In the genomic region with DNA sequence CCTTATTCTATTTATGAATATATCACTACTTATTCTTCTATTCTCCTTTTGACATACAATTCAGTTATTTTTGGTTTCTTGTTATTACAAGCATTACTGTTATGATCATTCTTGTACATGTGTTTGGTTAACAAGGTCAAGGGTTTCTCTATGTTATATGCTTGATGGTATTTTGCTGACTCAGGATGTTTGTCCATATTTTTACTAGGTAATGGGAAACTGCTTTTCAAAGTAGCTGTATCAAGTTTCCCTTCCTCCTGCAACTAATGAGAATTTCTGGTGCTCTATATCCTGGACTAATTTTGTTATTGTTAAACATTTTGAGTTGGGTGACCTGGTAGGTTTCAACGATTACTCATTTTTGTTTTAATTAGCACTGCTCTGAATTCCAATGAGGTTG, we compare ENCODE assay signal across 16 cellular contexts.
"Had no signal": no experiment of that assay in that cellular context is flagged by ENCODE, and none has a peak within 500 bp of the region (broad histone marks: within the 10 kb centered on the region; RNA-seq: fewer than 3 reads in every experiment).

No MANE protein-coding gene starts in this region.

- H3K4me3 Mint-ChIP-seq: activated CD4-positive, alpha-beta T cell treated with anti-CD3 and anti-CD28 coated beads, Interleukin-2, amount 10 ng/mL, durations not matched to agents 24 days and 14 days; activated CD8-positive, alpha-beta T cell treated with anti-CD3 and anti-CD28 coated beads, Interleukin-2, amount 10 ng/mL, durations not matched to agents 7 days and 5 days; activated naive CD8-positive, alpha-beta T cell treated with anti-CD3 and anti-CD28 coated beads for 36 hours; dendritic cell treated with granulocyte-macrophage colony-stimulating factor and Interleukin-4, amounts not matched to agents 40 ng/mL and 50 ng/mL, for 4 days; naive thymus-derived CD4-positive, alpha-beta T cell; type B pancreatic cell had no signal

- H3K36me3 Mint-ChIP-seq: activated naive CD8-positive, alpha-beta T cell treated with anti-CD3 and anti-CD28 coated beads for 36 hours; naive thymus-derived CD4-positive, alpha-beta T cell; type B pancreatic cell had no signal

- H3K4me1 Mint-ChIP-seq: activated CD4-positive, alpha-beta T cell treated with anti-CD3 and anti-CD28 coated beads, Interleukin-2, amount 10 ng/mL, durations not matched to agents 24 days and 14 days; activated naive CD8-positive, alpha-beta T cell treated with anti-CD3 and anti-CD28 coated beads for 36 hours; naive thymus-derived CD4-positive, alpha-beta T cell had no signal

- ATAC-seq: activated CD8-positive, alpha-beta T cell treated with anti-CD3 and anti-CD28 coated beads, Interleukin-2, amount 10 ng/mL, durations not matched to agents 7 days and 5 days; gastroesophageal sphincter; heart right ventricle; naive thymus-derived CD4-positive, alpha-beta T cell; stimulated activated naive CD8-positive, alpha-beta T cell treated with anti-CD3 and anti-CD28 coated beads, Interleukin-15, Interleukin-2, amounts not matched to agents 100 U/mL and 50 U/mL, for 24 hours had no signal

- H3K27me3 Mint-ChIP-seq: activated CD4-positive, alpha-beta T cell treated with anti-CD3 and anti-CD28 coated beads, Interleukin-2, amount 10 ng/mL, durations not matched to agents 24 days and 14 days; activated naive CD8-positive, alpha-beta T cell treated with anti-CD3 and anti-CD28 coated beads for 36 hours; dendritic cell treated with granulocyte-macrophage colony-stimulating factor and Interleukin-4, amounts not matched to agents 40 ng/mL and 50 ng/mL, for 4 days; naive thymus-derived CD4-positive, alpha-beta T cell; type B pancreatic cell had no signal

- H3K27ac Mint-ChIP-seq: activated CD4-positive, alpha-beta T cell treated with anti-CD3 and anti-CD28 coated beads, Interleukin-2, amount 10 ng/mL, durations not matched to agents 24 days and 14 days; activated CD8-positive, alpha-beta T cell treated with anti-CD3 and anti-CD28 coated beads, Interleukin-2, amount 10 ng/mL, durations not matched to agents 7 days and 5 days; activated naive CD8-positive, alpha-beta T cell treated with anti-CD3 and anti-CD28 coated beads for 36 hours; dendritic cell treated with granulocyte-macrophage colony-stimulating factor and Interleukin-4, amounts not matched to agents 40 ng/mL and 50 ng/mL, for 4 days; naive thymus-derived CD4-positive, alpha-beta T cell; type B pancreatic cell had no signal

- DNase-seq: activated CD4-positive, alpha-beta T cell treated with anti-CD3 and anti-CD28 coated beads, Interleukin-2, amount 10 ng/mL, durations not matched to agents 24 days and 14 days; activated CD4-positive, CD25-positive, alpha-beta regulatory T cell; activated CD8-positive, alpha-beta memory T cell treated with anti-CD3 and anti-CD28 coated beads, Interleukin-2, amount 50 U/mL, for 4 hours; activated CD8-positive, alpha-beta T cell treated with anti-CD3 and anti-CD28 coated beads, Interleukin-2, amount 10 ng/mL, durations not matched to agents 7 days and 5 days; activated gamma-delta T cell treated with Interleukin-2 at 50 U/mL for 16 hours; activated naive CD8-positive, alpha-beta T cell treated with anti-CD3 and anti-CD28 coated beads for 36 hours; activated T-cell treated with anti-CD3 and anti-CD28 coated beads, Interleukin-2, amount 50 U/mL, for 48 hours; cerebellar nuclear complex; effector memory CD4-positive, alpha-beta T cell; heart right ventricle; left ventricle myocardium inferior; naive thymus-derived CD4-positive, alpha-beta T cell; stimulated activated naive CD8-positive, alpha-beta T cell treated with anti-CD3 and anti-CD28 coated beads, Interleukin-15, Interleukin-2, amounts not matched to agents 100 U/mL and 50 U/mL, for 24 hours had no signal

- H3K9me3 Mint-ChIP-seq: activated CD4-positive, alpha-beta T cell treated with anti-CD3 and anti-CD28 coated beads, Interleukin-2, amount 10 ng/mL, durations not matched to agents 24 days and 14 days had no signal
